ENCODE assay signal across 1 cellular context in genomic region chr1:26695417-26696190, GRCh38.
TF ChIP-seq lines count a peak whose summit lies in the region.

TSS of gene ARID1A (plus strand) at chr1:26696015. CDS start at chr1:26696404, 389 bp downstream.

TF ChIP-seq in K562, 482 proteins besides CTCF, POLR2A, EP300 and RAD21 (continued from another document and continues in another):
- TF ChIP-seq MGA (IDR thresholded peaks at IDR 0.05) (peak; percentile 69), ZNF232 (CRISPR knock-in tag; IDR thresholded peaks at IDR 0.05) (0 out of 2 replicates have a peak, but pooled peaks have one; percentile 21), ZNF175 (CRISPR knock-in tag; IDR thresholded peaks at IDR 0.05; ENCODE audit: low read depth) (no peak), ZNF280B (CRISPR knock-in tag; IDR thresholded peaks at IDR 0.05) (no peak), FOXP1 (CRISPR knock-in tag; IDR thresholded peaks at IDR 0.05) (peak; percentile 98), ZNF165 (CRISPR knock-in tag; IDR thresholded peaks at IDR 0.05; ENCODE audit: borderline replicate concordance) (peak; percentile 88), RBM34 (IDR thresholded peaks at IDR 0.05; ENCODE audit: borderline replicate concordance, insufficient read depth, low read length) (peak; percentile 55; the same call in 1 of the 2 replicates), ZNF79 (CRISPR knock-in tag; IDR thresholded peaks at IDR 0.05; ENCODE audit: low read depth) (no peak), ZNF311 (CRISPR knock-in tag; IDR thresholded peaks at IDR 0.05) (0 out of 2 replicates have a peak, but pooled peaks have one; percentile 48), ZNF696 (CRISPR knock-in tag; conservative IDR thresholded peaks at IDR 0.05) (no peak), ZEB2 (IDR thresholded peaks at IDR 0.05) (peak; percentile 22; the same call in 1 of the 2 replicates), ZNF407 (IDR thresholded peaks at IDR 0.05; ENCODE audit: low read depth) (peak; percentile 49; the same call in 1 of the 2 replicates), STAT5B (CRISPR knock-in tag; IDR thresholded peaks at IDR 0.05) (no peak), ZC3H4 (CRISPR knock-in tag; IDR thresholded peaks at IDR 0.05; ENCODE audit: borderline replicate concordance) (peak; percentile 74; the same call in 1 of the 2 replicates), ZSCAN32 (CRISPR knock-in tag; IDR thresholded peaks at IDR 0.05) (peak; percentile 4; the same call in 1 of the 2 replicates), RBM14 (IDR thresholded peaks at IDR 0.05; ENCODE audit: borderline replicate concordance, insufficient read depth, low read depth, low read length) (0 out of 2 replicates have a peak, but pooled peaks have one; percentile 54), GTF2E2 (tag; IDR thresholded peaks at IDR 0.05) (peak; percentile 95), RUNX1 (IDR thresholded peaks at IDR 0.05; ENCODE audit: low read depth) (peak; percentile 66; the same call in 1 of the 2 replicates), TAF9B (IDR thresholded peaks at IDR 0.05; ENCODE audit: partially characterized antibody) (peak; percentile 96), POLR3A (IDR thresholded peaks at IDR 0.05; ENCODE audit: borderline replicate concordance, extremely low read depth, insufficient read depth, insufficient read length) (no peak), OTX1 (CRISPR knock-in tag; IDR thresholded peaks at IDR 0.05) (peak; percentile 96), BRF1 (IDR thresholded peaks at IDR 0.05; ENCODE audit: borderline replicate concordance, extremely low read depth, insufficient read length) (no peak)
